In genomic region chr14:31323419-31323818, GRCh38 we compare ENCODE assay signal across 9 cellular contexts.
"Had no signal": no experiment of that assay in that cellular context is flagged by ENCODE, and none has a peak within 500 bp of the region (broad histone marks: within the 10 kb centered on the region; RNA-seq: fewer than 3 reads in every experiment).

No MANE protein-coding gene starts in this region.

- H3K9me3 Mint-ChIP-seq: IgD-negative memory B cell had no signal

- H3K4me3 ChIP-seq: GM23338 had no signal

- H3K4me3 Mint-ChIP-seq: GM23338, H9, IgD-negative memory B cell had no signal

- H3K4me2 ChIP-seq: GM23338, KMS-11 had no signal

- H3K4me1 Mint-ChIP-seq: GM23338, H9, IgD-negative memory B cell had no signal

- FAIRE-seq: H1, H54 had no signal

- H3K27ac ChIP-seq: HL-60, KMS-11 had no signal

- DNase-seq: H9, HCEC 1CT, KBM-7 had no signal

- H3K27ac Mint-ChIP-seq: H9, IgD-negative memory B cell had no signal

- H3K27me3 Mint-ChIP-seq: IgD-negative memory B cell had no signal

- H2AFZ ChIP-seq: GM23338 had no signal

- H3K9ac ChIP-seq: KMS-11 had no signal

- ATAC-seq: GM23338 had no signal
